ENCODE assay signal across 19 cellular contexts in genomic region chr16:14636179-14636950, GRCh38. TPM values are rescaled to one million over a fixed set of nuclear protein-coding genes. Genes with fewer than 3 reads are reported as not detected.
DNase-seq lines count a peak whose midpoint lies in the region; ATAC-seq, FAIRE-seq and TF ChIP-seq lines count a peak whose summit lies in the region.
"Not testable (repeated sequence)": the region's sequence is repeated elsewhere in the genome, so short reads cannot be mapped to it uniquely, and the experiment has no call there.
"Had no signal": no experiment of that assay in that cellular context is flagged by ENCODE, and none has a peak within 500 bp of the region (broad histone marks: within the 10 kb centered on the region; RNA-seq: fewer than 3 reads in every experiment).

No MANE protein-coding gene starts in this region.

- CTCF ChIA-PET in A549 (lab: Yijun Ruan, JAX); HEK293 (lab: Yijun Ruan, JAX); T-cell (lab: Charles Lee): not testable (repeated sequence)

- intact Hi-C loops in left lung (cut with DNase I); natural killer cell (cut with micrococcal nuclease): not testable (repeated sequence)

- H3K4me1 ChIP-seq in A549 (peaks cover 47% of the 10 kb centered on the region; the same call in 2 of the 3 replicates), left lung (peaks cover 10 to 65% of the 10 kb centered on the region in 2 donors)
- not testable (repeated sequence) for H3K4me1 ChIP-seq in HEK293 (ENCODE audit: control insufficient read depth, insufficient read depth, low read length)

- POLR2A ChIA-PET in A549 (lab: Yijun Ruan, JAX); HEK293 (lab: Yijun Ruan, JAX); T-cell (lab: Charles Lee): not testable (repeated sequence)

- not testable (repeated sequence) for H3K9me3 Mint-ChIP-seq in T-cell; activated naive CD8-positive, alpha-beta T cell (ENCODE audit: low read depth); natural killer cell; stimulated activated naive CD8-positive, alpha-beta T cell treated with anti-CD3 and anti-CD28 coated beads, Interleukin-15, Interleukin-2, amounts not matched to agents 100 ng/mL and 50 ng/mL, for 24 hours

- peaks cover 15% of the 10 kb centered on the region for H3K36me3 Mint-ChIP-seq in T-cell
- H3K36me3 Mint-ChIP-seq in activated naive CD8-positive, alpha-beta T cell; natural killer cell: not testable (repeated sequence)
- peaks cover 46% of the 10 kb centered on the region for H3K36me3 Mint-ChIP-seq in stimulated activated naive CD8-positive, alpha-beta T cell treated with anti-CD3 and anti-CD28 coated beads, Interleukin-15, Interleukin-2, amounts not matched to agents 100 ng/mL and 50 ng/mL, for 24 hours (ENCODE audit: low read depth)

- 40% methylated on average over 13 of the region's 17 CpGs for WGBS in A549 (ENCODE audit: missing lambda C conversion rate)

- H3K36me3 ChIP-seq in HEK293 (ENCODE audit: control insufficient read depth in 2 of 2, insufficient read depth in 1 of 2, low read length in 2 of 2) (peaks cover 5 to 36% of the 10 kb centered on the region in 2 experiments; a peak in 2 of 3 replicates), left lung (peaks cover 0 to 32% of the 10 kb centered on the region in 2 donors)

- not testable (repeated sequence) for FAIRE-seq in A549 (lab: Jason Lieb, UNC)

- H3K27me3 ChIP-seq in left lung: not testable (repeated sequence)

- H3K27ac Mint-ChIP-seq in T-cell (peak overlapping the region; percentile 9 to 34), natural killer cell (peak overlapping the region in 1 of 2 donors; percentile 75)
- H3K27ac Mint-ChIP-seq in activated naive CD8-positive, alpha-beta T cell: peak overlapping the region; percentile 54
- H3K27ac Mint-ChIP-seq in stimulated activated naive CD8-positive, alpha-beta T cell treated with anti-CD3 and anti-CD28 coated beads, Interleukin-15, Interleukin-2, amounts not matched to agents 100 ng/mL and 50 ng/mL, for 24 hours: peak overlapping the region; percentile 14

- not testable (repeated sequence) for H3K27me3 Mint-ChIP-seq in T-cell; activated naive CD8-positive, alpha-beta T cell; natural killer cell (ENCODE audit: low read depth in 2 of 2); stimulated activated naive CD8-positive, alpha-beta T cell treated with anti-CD3 and anti-CD28 coated beads, Interleukin-15, Interleukin-2, amounts not matched to agents 100 ng/mL and 50 ng/mL, for 24 hours

- H3K4me3 ChIP-seq in A549; HEK293 (ENCODE audit: low read depth, low read length); left lung: not testable (repeated sequence)
- H3K4me3 ChIP-seq in epithelial cell of proximal tubule (ENCODE audit: low read depth, low read length): peak overlapping the region; percentile 5

- not testable (repeated sequence) for TF ChIP-seq RAD21 in A549 (conservative IDR thresholded peaks at IDR 0.05 in 1 of 2, IDR thresholded peaks at IDR 0.05 in 1 of 2)

- H3K4me1 Mint-ChIP-seq in T-cell: peaks cover 67 to 74% (median 68%) of the 10 kb centered on the region in 3 donors
- peaks cover 64% of the 10 kb centered on the region for H3K4me1 Mint-ChIP-seq in activated naive CD8-positive, alpha-beta T cell (ENCODE audit: low read depth)
- peaks cover 42 to 60% of the 10 kb centered on the region in 2 donors for H3K4me1 Mint-ChIP-seq in natural killer cell
- H3K4me1 Mint-ChIP-seq in stimulated activated naive CD8-positive, alpha-beta T cell treated with anti-CD3 and anti-CD28 coated beads, Interleukin-15, Interleukin-2, amounts not matched to agents 100 ng/mL and 50 ng/mL, for 24 hours (ENCODE audit: low read depth): peaks cover 59% of the 10 kb centered on the region

- DNase-seq in A549 (ENCODE audit: low read depth in 1 of 2, low spot score in 1 of 2): peak in 1 of 2 experiments; percentile 41
- not testable (repeated sequence) for DNase-seq in T-cell; epithelial cell of proximal tubule (ENCODE audit: low read depth); natural killer cell
- peak in 1 of 2 donors; percentile 41 for DNase-seq in left lung

- TF ChIP-seq EP300 in A549 (IDR thresholded peaks at IDR 0.05): not testable (repeated sequence)

- not testable (repeated sequence) for ATAC-seq in A549; T-cell (replicated peaks in 1 of 4); left lung; natural killer cell

- peak overlapping the region; percentile 43 to 53; a peak in 2 of 6 replicates for H3K27ac ChIP-seq in A549
- not testable (repeated sequence) for H3K27ac ChIP-seq in HEK293 (ENCODE audit: extremely low read depth, low read depth, low read length)
- peak overlapping the region; percentile 42 to 58 for H3K27ac ChIP-seq in left lung

- peak overlapping the region; percentile 55 for H3K4me2 ChIP-seq in A549

- H3K9me3 ChIP-seq in A549; HEK293 (ENCODE audit: control insufficient read depth, insufficient read depth, low read depth, low read length); left lung: not testable (repeated sequence)

- not testable (repeated sequence) for TF ChIP-seq CTCF in A549 (IDR thresholded peaks at IDR 0.05); HEK293 (tag by site-specific recombination; IDR thresholded peaks at IDR 0.05); epithelial cell of proximal tubule (conservative IDR thresholded peaks at IDR 0.05; ENCODE audit: low read depth, low read length); left lung (IDR thresholded peaks at IDR 0.05); natural killer cell (IDR thresholded peaks at IDR 0.05)

- not testable (repeated sequence) for TF ChIP-seq POLR2A in A549 (IDR thresholded peaks at IDR 0.05; ENCODE audit: low read length)

- H3K4me3 Mint-ChIP-seq in T-cell: peak overlapping the region in 1 of 3 donors; percentile 17
- H3K4me3 Mint-ChIP-seq in activated naive CD8-positive, alpha-beta T cell: peak overlapping the region; percentile 58
- peak overlapping the region; percentile 22 for H3K4me3 Mint-ChIP-seq in natural killer cell
- not testable (repeated sequence) for H3K4me3 Mint-ChIP-seq in stimulated activated naive CD8-positive, alpha-beta T cell treated with anti-CD3 and anti-CD28 coated beads, Interleukin-15, Interleukin-2, amounts not matched to agents 100 ng/mL and 50 ng/mL, for 24 hours

TF ChIP-seq in A549, 52 proteins besides CTCF, POLR2A, EP300 and RAD21:
- peak; percentile 16; the same call in 1 of the 2 replicates for TF ChIP-seq USF2 (IDR thresholded peaks at IDR 0.05)

TF ChIP-seq in HEK293, 187 proteins besides CTCF, POLR2A, EP300 and RAD21:
- TF ChIP-seq WT1 (tag by site-specific recombination; IDR thresholded peaks at IDR 0.05) (peak; percentile 55; the same call in 1 of the 2 replicates), KLF17 (tag by site-specific recombination; IDR thresholded peaks at IDR 0.05) (0 out of 2 replicates have a peak, but pooled peaks have one; percentile 55)

RNA-seq across cellular contexts. Expression of gene BFAR, which starts 3.6 kb away (rescaled TPM):
- 93.3 and 93.7 TPM in 2 replicates for polyA plus RNA-seq in A549 (2011; rRNA removed)
- polyA plus RNA-seq in A549 (2012; cell fraction: cytosol; rRNA removed): 38.4 and 48.9 TPM in 2 replicates
- polyA plus RNA-seq in A549 (2012; cell fraction: nucleus; rRNA removed): 27.8 and 36.7 TPM in 2 replicates
- 68.2 to 74.8 TPM (median 70.9 TPM) in 3 replicates for polyA plus RNA-seq in A549 (2017; fragmentation: RNase III; extraction: RNeasy Plus Mini Kit Qiagen cat#74134 plus additional on column Dnase treatment)
- polyA minus RNA-seq in A549 (2011; rRNA and poly(A)+ RNA removed): 64.6 and 71.0 TPM in 2 replicates
- total RNA-seq in T-cell: 10 to 100 TPM; 36.6 to 72.8 (median 60.9) TPM
- 84.3 and 92.0 TPM in 2 replicates for total RNA-seq in epithelial cell of proximal tubule
- 10 to 100 TPM; 74.3 to 76.2 TPM for total RNA-seq in left lung
- 10 to 100 TPM; 45.8 to 62.2 (median 55.6) TPM for total RNA-seq in natural killer cell

RNA-seq across cellular contexts. Expression of gene PARN, which starts 6.3 kb away (rescaled TPM):
- polyA plus RNA-seq in A549 (2011; rRNA removed): 58.6 and 86.7 TPM in 2 replicates
- polyA plus RNA-seq in A549 (2012; cell fraction: cytosol; rRNA removed): 27.5 TPM in 2 replicates
- polyA plus RNA-seq in A549 (2012; cell fraction: nucleus; rRNA removed): 13.7 and 28.5 TPM in 2 replicates
- polyA plus RNA-seq in A549 (2017; fragmentation: RNase III; extraction: RNeasy Plus Mini Kit Qiagen cat#74134 plus additional on column Dnase treatment): 40.0 to 41.6 TPM (median 40.8 TPM) in 3 replicates
- 30.8 and 33.0 TPM in 2 replicates for polyA minus RNA-seq in A549 (2011; rRNA and poly(A)+ RNA removed)
- total RNA-seq in T-cell: 10 to 100 TPM; 34.4 to 42.7 (median 38.4) TPM
- total RNA-seq in epithelial cell of proximal tubule: 16.4 and 28.5 TPM in 2 replicates
- total RNA-seq in left lung: 10 to 100 TPM; 30.0 to 37.9 TPM
- total RNA-seq in natural killer cell: 10 to 100 TPM; 44.3 to 57.4 (median 45.1) TPM

RNA-seq across cellular contexts. Expression of gene PLA2G10, which starts 57.7 kb away (rescaled TPM):
- polyA plus RNA-seq in A549 (2011; rRNA removed) (0.37 and 0.52 TPM in 2 replicates), A549 (2017; fragmentation: RNase III; extraction: RNeasy Plus Mini Kit Qiagen cat#74134 plus additional on column Dnase treatment) (0.37 to 0.70 TPM (median 0.38 TPM) in 3 replicates)
- 0.38 and 0.40 TPM in 2 replicates for polyA plus RNA-seq in A549 (2012; cell fraction: cytosol; rRNA removed)
- polyA plus RNA-seq in A549 (2012; cell fraction: nucleus; rRNA removed): 0.79 and 1.4 TPM in 2 replicates
- polyA minus RNA-seq in A549 (2011; rRNA and poly(A)+ RNA removed): not detected in 2 replicates
- total RNA-seq in T-cell (under 1 TPM in 1 of 5 donors, not detected in 4; 0.29 TPM), epithelial cell of proximal tubule (0.22 TPM in 1 of 2 replicates, not detected in the other), left lung (10 to 100 TPM in 1 of 2 donors, 1 to 10 TPM in 1; 3.7 to 18.6 TPM), natural killer cell (not detected)
- total RNA-seq: A172; activated CD8-positive, alpha-beta memory T cell treated with anti-CD3 and anti-CD28 coated beads for 36 hours; activated T-helper 1 cell treated with anti-CD3 and anti-CD28 coated beads, Interleukin-12 subunit alpha, Interleukin-12 subunit beta, Interleukin-2, Interleukin-4 antibody, amounts not matched to agents 30 ng/mL and 10 ng/mL and 1 ng/mL, durations not matched to agents 14 hours and 24 hours and 36 hours; bronchial epithelial cell; gastroesophageal sphincter; GM12878; lung microvascular endothelial cell; right atrium auricular region; SJSA1; T-helper 2 cell treated with Interferon-gamma antibody and Interleukin-4, amounts not matched to agents 100 ng/mL and 5 ng/mL, for 36 hours had no signal
- polyA plus RNA-seq: BJ, GM12878 had no signal
